ENCODE assay signal across 18 cellular contexts in genomic region chr5:154995679-154996078, GRCh38. TPM values are rescaled to one million over a fixed set of nuclear protein-coding genes. Genes with fewer than 3 reads are reported as not detected.
A peak's percentile ranks its signal among the peaks of the same experiment; 100 is the strongest.
DNase-seq lines count a peak whose midpoint lies in the region; ATAC-seq and TF ChIP-seq lines count a peak whose summit lies in the region.
"Had no signal": no experiment of that assay in that cellular context is flagged by ENCODE, and none has a peak within 500 bp of the region (broad histone marks: within the 10 kb centered on the region; RNA-seq: fewer than 3 reads in every experiment).

No MANE protein-coding gene starts in this region.

- no peak for ATAC-seq in HCT116
- ATAC-seq: activated T-helper 17 cell treated with anti-CD3 and anti-CD28 coated beads, Interleukin-2, amount 50 U/mL, for 72 hours; gastrocnemius medialis; lower lobe of right lung; naive thymus-derived CD4-positive, alpha-beta T cell had no signal

- H3K4me2 ChIP-seq in HCT116 (ENCODE audit: low read length): no peak overlapping the region
- no peak overlapping the region for H3K4me2 ChIP-seq in neural progenitor cell
- H3K4me2 ChIP-seq: BLaER1 treated with 17β-estradiol and CSF1 and Interleukin-3, amounts not matched to agents 10 nM and 100 nM had no signal

- H3K27me3 Mint-ChIP-seq in neural progenitor cell (ENCODE audit: insufficient read depth, low read depth) (no peaks in the 10 kb centered on the region), immature natural killer cell (ENCODE audit: low read depth in 3 of 3) (peaks cover 0 to 13% (median 5%) of the 10 kb centered on the region in 3 donors)
- peaks cover 12% of the 10 kb centered on the region for H3K27me3 Mint-ChIP-seq in activated naive CD4-positive, alpha-beta T cell treated with anti-CD3 and anti-CD28 coated beads for 36 hours (ENCODE audit: low read depth)

- intact Hi-C loops in HCT116 (cut with micrococcal nuclease): no loop called here
- intact Hi-C loops in dorsolateral prefrontal cortex (cut with DNase I): no loop called here
- intact Hi-C loops in activated naive CD4-positive, alpha-beta T cell treated with anti-CD3 and anti-CD28 coated beads for 36 hours (cut with micrococcal nuclease): no loop called here

- TF ChIP-seq POLR2A in HCT116 (IDR thresholded peaks at IDR 0.05; ENCODE audit: borderline replicate concordance, extremely low read depth, insufficient read depth, insufficient read length): no peak

- H3K9me3 ChIP-seq in HCT116 (ENCODE audit: control insufficient read depth in 1 of 2, insufficient read depth in 1 of 2, low read depth in 1 of 2, low read length in 2 of 2) (no peaks in the 10 kb centered on the region), neural progenitor cell (ENCODE audit: low read depth) (no peaks in the 10 kb centered on the region)
- H3K9me3 ChIP-seq: gastrocnemius medialis, lower lobe of right lung, prostate gland, tibial artery had no signal

- H3K27me3 ChIP-seq in HCT116 (ENCODE audit: insufficient read depth, low read length) (no peaks in the 10 kb centered on the region), dorsolateral prefrontal cortex (no peaks in the 10 kb centered on the region), neural progenitor cell (no peaks in the 10 kb centered on the region)
- H3K27me3 ChIP-seq: BLaER1 treated with 17β-estradiol and CSF1 and Interleukin-3, amounts not matched to agents 10 nM and 100 nM; gastrocnemius medialis had no signal

- H3K79me2 ChIP-seq in HCT116 (ENCODE audit: insufficient read depth, low read length): no peaks in the 10 kb centered on the region
- no peaks in the 10 kb centered on the region for H3K79me2 ChIP-seq in neural progenitor cell (ENCODE audit: low read depth)

- no peaks in the 10 kb centered on the region for H3K4me1 Mint-ChIP-seq in neural progenitor cell
- no peaks in the 10 kb centered on the region for H3K4me1 Mint-ChIP-seq in immature natural killer cell
- H3K4me1 Mint-ChIP-seq in activated naive CD4-positive, alpha-beta T cell treated with anti-CD3 and anti-CD28 coated beads for 36 hours (ENCODE audit: low read depth): no peaks in the 10 kb centered on the region
- H3K4me1 Mint-ChIP-seq: activated T-helper 17 cell treated with anti-CD3 and anti-CD28 coated beads, Interleukin-2, amount 50 U/mL, for 72 hours; IgD-negative memory B cell; naive thymus-derived CD4-positive, alpha-beta T cell had no signal

- no peaks in the 10 kb centered on the region for H4K20me1 ChIP-seq in HCT116 (ENCODE audit: insufficient read depth)
- H4K20me1 ChIP-seq in neural progenitor cell (ENCODE audit: low read depth): no peaks in the 10 kb centered on the region

- H3K27ac ChIP-seq in HCT116 (ENCODE audit: low read depth, low read length) (no peak overlapping the region), dorsolateral prefrontal cortex (no peak overlapping the region), neural progenitor cell (no peak overlapping the region)
- H3K27ac ChIP-seq: gastrocnemius medialis, lower lobe of right lung, prostate gland, tibial artery had no signal

- CTCF ChIA-PET in HCT116 (lab: Charles Lee): interaction anchor here (3.0 kb wide), 1 partner anchor 23 kb away, joined by 13 read pairs; no protein-coding TSS in a partner anchor
- CTCF ChIA-PET in activated naive CD4-positive, alpha-beta T cell treated with anti-CD3 and anti-CD28 coated beads for 36 hours (lab: Charles Lee): interaction anchor here (1.6 kb wide), 1 partner anchor 345 kb away, joined by 3 read pairs; no protein-coding TSS in a partner anchor

- no peaks in the 10 kb centered on the region for H3K9me2 ChIP-seq in HCT116 (ENCODE audit: insufficient read depth)

- no TSS peak for BruUV-seq in HCT116 (replicated peaks; lab: Mats Ljungman, UMichigan)

- RAD21 ChIA-PET in HCT116 (lab: Charles Lee; ENCODE audit: low non-redundant PET in 1 of 2, low total read pairs in 2 of 2, uncharacterized antibody in 2 of 2, unreplicated experiment in 2 of 2): no interaction called here

- TF ChIP-seq CTCF in HCT116 (IDR thresholded peaks at IDR 0.05 in 2 of 3, conservative IDR thresholded peaks at IDR 0.05 in 1 of 3; ENCODE audit: borderline replicate concordance in 1 of 3, insufficient read depth in 1 of 3, low read depth in 2 of 3, low read length in 2 of 3) (peak in 2 of 3 experiments; percentile 26; a peak in 2 of 6 replicates), dorsolateral prefrontal cortex (IDR thresholded peaks at IDR 0.05 in 54 of 56, conservative IDR thresholded peaks at IDR 0.05 in 2 of 56; ENCODE audit: low read depth in 1 of 56, partially characterized antibody in 56 of 56) (peak in 36 of 56 donors; percentile 8 to 56 (median 30)), neural progenitor cell (IDR thresholded peaks at IDR 0.05) (peak; percentile 61)

- H2AFZ ChIP-seq in HCT116 (ENCODE audit: low read depth, low read length, poor library complexity, severe bottlenecking) (no peak overlapping the region), neural progenitor cell (replicated peaks) (peak overlapping the region; percentile 88)

- H3K4me3 Mint-ChIP-seq in neural progenitor cell (no peak overlapping the region), immature natural killer cell (no peak overlapping the region)
- no peak overlapping the region for H3K4me3 Mint-ChIP-seq in activated naive CD4-positive, alpha-beta T cell treated with anti-CD3 and anti-CD28 coated beads for 36 hours
- H3K4me3 Mint-ChIP-seq: activated T-helper 17 cell treated with anti-CD3 and anti-CD28 coated beads, Interleukin-2, amount 50 U/mL, for 72 hours; IgD-negative memory B cell; naive thymus-derived CD4-positive, alpha-beta T cell had no signal

- no peak for TF ChIP-seq RAD21 in HCT116 (IDR thresholded peaks at IDR 0.05; ENCODE audit: low read depth)

- H3K4me3 ChIP-seq in HCT116 (replicated peaks in 1 of 2; ENCODE audit: low read depth in 1 of 2, low read length in 2 of 2) (no peak overlapping the region), dorsolateral prefrontal cortex (peak overlapping the region in 1 of 59 donors; percentile 12), neural progenitor cell (no peak overlapping the region)
- H3K4me3 ChIP-seq: BLaER1 treated with 17β-estradiol and CSF1 and Interleukin-3, amounts not matched to agents 10 nM and 100 nM; gastrocnemius medialis; lower lobe of right lung; prostate gland; tibial artery had no signal

- no peaks in the 10 kb centered on the region for H3F3A ChIP-seq in neural progenitor cell (ENCODE audit: low read depth)

- POLR2A ChIA-PET in HCT116 (lab: Charles Lee): no interaction called here

- H3K9me3 Mint-ChIP-seq in neural progenitor cell: no peaks in the 10 kb centered on the region
- no peaks in the 10 kb centered on the region for H3K9me3 Mint-ChIP-seq in immature natural killer cell
- no peaks in the 10 kb centered on the region for H3K9me3 Mint-ChIP-seq in activated naive CD4-positive, alpha-beta T cell treated with anti-CD3 and anti-CD28 coated beads for 36 hours
- H3K9me3 Mint-ChIP-seq: activated T-helper 17 cell treated with anti-CD3 and anti-CD28 coated beads, Interleukin-2, amount 50 U/mL, for 72 hours had no signal

- H3K9ac ChIP-seq in HCT116 (ENCODE audit: low read length) (no peak overlapping the region), neural progenitor cell (no peak overlapping the region)
- H3K9ac ChIP-seq: BLaER1 treated with 17β-estradiol and CSF1 and Interleukin-3, amounts not matched to agents 10 nM and 100 nM had no signal

- H3K27ac Mint-ChIP-seq in neural progenitor cell (no peak overlapping the region), immature natural killer cell (no peak overlapping the region)
- no peak overlapping the region for H3K27ac Mint-ChIP-seq in activated naive CD4-positive, alpha-beta T cell treated with anti-CD3 and anti-CD28 coated beads for 36 hours
- H3K27ac Mint-ChIP-seq: activated T-helper 17 cell treated with anti-CD3 and anti-CD28 coated beads, Interleukin-2, amount 50 U/mL, for 72 hours; IgD-negative memory B cell; naive thymus-derived CD4-positive, alpha-beta T cell had no signal

- H3K4me1 ChIP-seq in HCT116 (ENCODE audit: control insufficient read depth in 1 of 2, insufficient read depth in 2 of 2, low read length in 2 of 2) (peaks cover 0 to 10% of the 10 kb centered on the region in 2 experiments; a peak in 1 of 4 replicates), neural progenitor cell (no peaks in the 10 kb centered on the region)
- H3K4me1 ChIP-seq: gastrocnemius medialis, lower lobe of right lung, prostate gland, tibial artery had no signal

- H3K36me3 ChIP-seq in HCT116 (ENCODE audit: control insufficient read depth in 1 of 2, insufficient read depth in 2 of 2, low read length in 2 of 2): no peaks in the 10 kb centered on the region
- no peaks in the 10 kb centered on the region for H3K36me3 ChIP-seq in neural progenitor cell
- H3K36me3 ChIP-seq: BLaER1 treated with 17β-estradiol and CSF1 and Interleukin-3, amounts not matched to agents 10 nM and 100 nM; gastrocnemius medialis; lower lobe of right lung; prostate gland; tibial artery had no signal

- DNase-seq in HCT116 (ENCODE audit: low read depth, low spot score) (no peak), OCI-M1 (lab: John Stamatoyannopoulos, UW) (peak; percentile 27), dorsolateral prefrontal cortex (no peak), neural progenitor cell (ENCODE audit: low spot score) (peak; percentile 58), NCI-H2029 (lab: John Stamatoyannopoulos, UW) (no peak), immature natural killer cell (no peak)
- DNase-seq in activated naive CD4-positive, alpha-beta T cell treated with anti-CD3 and anti-CD28 coated beads for 36 hours: no peak
- DNase-seq: DMS79; gastrocnemius medialis; lower lobe of right lung; naive thymus-derived CD4-positive, alpha-beta T cell; SW 1271; tibial artery had no signal

- H3K36me3 Mint-ChIP-seq in neural progenitor cell: no peaks in the 10 kb centered on the region
- H3K36me3 Mint-ChIP-seq in immature natural killer cell: no peaks in the 10 kb centered on the region
- H3K36me3 Mint-ChIP-seq in activated naive CD4-positive, alpha-beta T cell treated with anti-CD3 and anti-CD28 coated beads for 36 hours (ENCODE audit: low read depth): no peaks in the 10 kb centered on the region
- H3K36me3 Mint-ChIP-seq: IgD-negative memory B cell; naive thymus-derived CD4-positive, alpha-beta T cell had no signal

RNA-seq across cellular contexts. Expression of gene KIF4B, which starts 17.9 kb away (rescaled TPM):
- total RNA-seq in HCT116 (2021; ENCODE audit: unreplicated experiment) (0.12 TPM), dorsolateral prefrontal cortex (1 to 10 TPM in 34 of 120 experiments, under 1 TPM in 86; 0.10 to 2.2 (median 0.78) TPM), neural progenitor cell (ENCODE audit: low replicate concordance) (0.12 TPM in 1 of 2 replicates, not detected in the other)
- 0.02 and 0.05 TPM in 2 replicates for polyA plus RNA-seq in HCT116 (2012)
- not detected for polyA plus RNA-seq in immature natural killer cell
- total RNA-seq in activated naive CD4-positive, alpha-beta T cell treated with anti-CD3 and anti-CD28 coated beads for 36 hours: under 1 TPM; 0.05 to 0.10 TPM
- total RNA-seq: lower lobe of right lung had no signal
- polyA plus RNA-seq: adipose tissue; IgD-negative memory B cell; naive thymus-derived CD4-positive, alpha-beta T cell had no signal

RNA-seq across cellular contexts. Expression of gene MRPL22, which starts 54.8 kb away (rescaled TPM):
- 68.3 TPM for total RNA-seq in HCT116 (2021; ENCODE audit: unreplicated experiment)
- polyA plus RNA-seq in HCT116 (2012): 74.6 and 96.9 TPM in 2 replicates
- total RNA-seq in dorsolateral prefrontal cortex: 10 to 100 TPM; 21.8 to 47.2 (median 35.2) TPM
- 25.7 and 49.1 TPM in 2 replicates for total RNA-seq in neural progenitor cell (ENCODE audit: low replicate concordance)
- 10 to 100 TPM; 79.7 to 98.9 (median 92.1) TPM for polyA plus RNA-seq in immature natural killer cell
- total RNA-seq in activated naive CD4-positive, alpha-beta T cell treated with anti-CD3 and anti-CD28 coated beads for 36 hours: 10 to 100 TPM; 88.3 to 92.2 TPM

RNA-seq across cellular contexts. Expression of gene GEMIN5, which starts 57.7 kb away (rescaled TPM):
- total RNA-seq in HCT116 (2021; ENCODE audit: unreplicated experiment): 35.9 TPM
- 8.8 and 11.1 TPM in 2 replicates for polyA plus RNA-seq in HCT116 (2012)
- 10 to 100 TPM; 11.2 to 25.6 (median 17.6) TPM for total RNA-seq in dorsolateral prefrontal cortex
- 18.5 and 23.4 TPM in 2 replicates for total RNA-seq in neural progenitor cell (ENCODE audit: low replicate concordance)
- polyA plus RNA-seq in immature natural killer cell: 10 to 100 TPM in 1 of 3 donors, 1 to 10 TPM in 2; 1.3 to 10.2 (median 3.6) TPM
- total RNA-seq in activated naive CD4-positive, alpha-beta T cell treated with anti-CD3 and anti-CD28 coated beads for 36 hours: 10 to 100 TPM; 20.1 to 23.3 TPM

Comparison
In these comparisons a context has a peak if more than half of its experiments do, and no peak if none do; other contexts are left out.
1. DNase-seq: peak in OCI-M1 (single experiment) and neural progenitor cell (single experiment); none in HCT116 (single experiment), dorsolateral prefrontal cortex (0 of 10), NCI-H2029 (single experiment), immature natural killer cell (0 of 3) and activated naive CD4-positive, alpha-beta T cell treated with anti-CD3 and anti-CD28 coated beads for 36 hours (single experiment).
2. Peak in every context shown above with its lines, with median percentiles within 50 percentile points of each other: CTCF ChIP-seq.